11 cellular contexts compared by ENCODE assay signal in genomic region chr2:174342600-174343342, GRCh38. TPM values are rescaled to one million over a fixed set of nuclear protein-coding genes. Genes with fewer than 3 reads are reported as not detected.
DNase-seq lines count a peak whose midpoint lies in the region; TF ChIP-seq lines count a peak whose summit lies in the region.
"Had no signal": no experiment of that assay in that cellular context is flagged by ENCODE, and none has a peak within 500 bp of the region (broad histone marks: within the 10 kb centered on the region; RNA-seq: fewer than 3 reads in every experiment).

No MANE protein-coding gene starts in this region.

- no peak overlapping the region; a peak in 1 of 7 replicates for H3K27ac Mint-ChIP-seq in H9

- peak overlapping the region; percentile 29 for H3K4me3 ChIP-seq in mesodermal cell (ENCODE audit: extremely low read depth, insufficient read depth, low read length, poor library complexity, severe bottlenecking)
- H3K4me3 ChIP-seq: pancreas had no signal

- in situ Hi-C loops in GM13976 (cut with MboI; ENCODE audit: low sequenced_read_pairs, unreplicated experiment): loop anchor here (10.0 kb wide), 1 partner anchor 938 kb away; no protein-coding TSS in a partner anchor

- peaks cover 0 to 5% of the 10 kb centered on the region in 2 experiments; a peak in 1 of 5 replicates for H3K9me3 Mint-ChIP-seq in H9

- peaks cover 0 to 5% (median 4%) of the 10 kb centered on the region in 3 experiments; a peak in 2 of 7 replicates for H3K36me3 Mint-ChIP-seq in H9 (ENCODE audit: insufficient read depth in 1 of 3, low read depth in 3 of 3)

- H3K27ac ChIP-seq in H9 (ENCODE audit: insufficient read length, low read depth, low read length) (no peak overlapping the region), mesodermal cell (ENCODE audit: low read depth, low read length, severe bottlenecking) (no peak overlapping the region)
- H3K27ac ChIP-seq: epithelial cell of prostate, pancreas had no signal

- H3K79me2 ChIP-seq in H9 (ENCODE audit: insufficient read depth, low read length): no peaks in the 10 kb centered on the region

- TF ChIP-seq CTCF in H9 (conservative IDR thresholded peaks at IDR 0.05) (no peak), GM13976 (IDR thresholded peaks at IDR 0.05; ENCODE audit: borderline replicate concordance, control extremely low read depth, extremely low read depth, insufficient read depth, missing control alignments) (no peak)

- no peak overlapping the region for H2BK15ac ChIP-seq in H9 (ENCODE audit: low read depth, low read length)

- DNase-seq in COLO668 (lab: John Stamatoyannopoulos, UW; ENCODE audit: unreplicated experiment): peak; percentile 58
- DNase-seq in H9: no peak
- peak; percentile 55 to 58 for DNase-seq in activated T-cell treated with anti-CD3 and anti-CD28 coated beads, Interleukin-2, amount 50 U/mL, for 48 hours
- no peak for DNase-seq in GM13976 (ENCODE audit: low spot score)
- no peak for DNase-seq in KG1 (lab: John Stamatoyannopoulos, UW)
- no peak for DNase-seq in NCI-H1048 (lab: John Stamatoyannopoulos, UW)
- no peak for DNase-seq in NK-92 treated with Interleukin-12 subunit alpha and Interleukin-12 subunit beta, amount 100 ng/mL, for 24 hours (lab: John Stamatoyannopoulos, UW)

- no peak overlapping the region for H3K4ac ChIP-seq in H9 (ENCODE audit: low read depth, low read length)

- H2BK20ac ChIP-seq in H9 (ENCODE audit: low read depth, low read length, poor library complexity, severe bottlenecking): no peak overlapping the region

- H3K4me1 Mint-ChIP-seq in H9: peaks cover 52 to 57% of the 10 kb centered on the region in 2 experiments

- H3K18ac ChIP-seq in H9 (ENCODE audit: insufficient read length, low read depth, low read length): no peak overlapping the region

- H4K91ac ChIP-seq in H9 (ENCODE audit: insufficient read length, low read depth, low read length): no peak overlapping the region

- H2BK120ac ChIP-seq in H9 (ENCODE audit: low read depth, low read length, poor library complexity, severe bottlenecking): no peak overlapping the region

- H4K20me1 ChIP-seq in H9 (ENCODE audit: control insufficient read depth, insufficient read depth, insufficient read length): no peaks in the 10 kb centered on the region

- peaks cover 82% of the 10 kb centered on the region for H3K27me3 Mint-ChIP-seq in H9 (ENCODE audit: low read depth)

- no peak overlapping the region for H2AK5ac ChIP-seq in H9 (ENCODE audit: insufficient read length, low read length)

- no peak overlapping the region for H4K8ac ChIP-seq in H9 (replicated peaks; ENCODE audit: insufficient read length, low read depth, low read length)

- no peak overlapping the region for H3K56ac ChIP-seq in H9 (ENCODE audit: insufficient read length, low read depth, low read length)

- peaks cover 31% of the 10 kb centered on the region for H3K23me2 ChIP-seq in H9 (ENCODE audit: insufficient read length, low read depth, low read length, poor library complexity, severe bottlenecking)

- no peak overlapping the region for H4K5ac ChIP-seq in H9 (ENCODE audit: insufficient read length, low read depth, low read length)

- H3K23ac ChIP-seq in H9 (ENCODE audit: insufficient read length, low read depth, low read length): no peak overlapping the region

- no CpG with 5 or more reads among the region's 33 CpGs for WGBS in H9 (ENCODE audit: extremely low coverage, insufficient read length, low lambda C conversion rate)
- 0% methylated on average over 13 to 14 of the region's 33 CpGs for WGBS in mesodermal cell (ENCODE audit: insufficient coverage in 2 of 2), 2 experiments

- no peaks in the 10 kb centered on the region for H3K9me3 ChIP-seq in H9 (ENCODE audit: control insufficient read depth, low read depth, low read length)
- no peaks in the 10 kb centered on the region for H3K9me3 ChIP-seq in mesodermal cell (ENCODE audit: control insufficient read depth, low read length)
- H3K9me3 ChIP-seq: pancreas had no signal

- H3K4me1 ChIP-seq in H9 (ENCODE audit: insufficient read depth, low read length) (0 out of 2 replicates have a peak, but pooled peaks cover 4% of the 10 kb centered on the region), mesodermal cell (ENCODE audit: control insufficient read depth, insufficient read depth, low read length, poor library complexity, severe bottlenecking) (peaks cover 27% of the 10 kb centered on the region)

- peak overlapping the region; percentile 50 to 81 for H3K4me3 Mint-ChIP-seq in H9

- H3K4me2 ChIP-seq in H9 (ENCODE audit: insufficient read depth, insufficient read length, low read length): peak overlapping the region; percentile 79

- no peak overlapping the region for H3K14ac ChIP-seq in H9 (ENCODE audit: insufficient read depth, low read length)

- H3T11ph ChIP-seq in H9 (ENCODE audit: low read length): no peak overlapping the region

- H3K9ac ChIP-seq in H9 (ENCODE audit: extremely low read depth, insufficient read length, low read length): no peak overlapping the region

- peaks cover 6% of the 10 kb centered on the region for H3K36me3 ChIP-seq in mesodermal cell (ENCODE audit: control insufficient read depth, insufficient read depth, low read length)

- no peak overlapping the region for H2BK12ac ChIP-seq in H9 (ENCODE audit: insufficient read length, low read depth, low read length)

- no peaks in the 10 kb centered on the region for H3K79me1 ChIP-seq in H9 (ENCODE audit: insufficient read depth, low read depth, low read length, poor library complexity, severe bottlenecking)

- H3K27me3 ChIP-seq in H9 (ENCODE audit: insufficient read depth, low read length): peaks cover 53% of the 10 kb centered on the region

- H2AFZ ChIP-seq in H9 (ENCODE audit: low read length): no peak overlapping the region

- no peak overlapping the region for H2BK5ac ChIP-seq in H9 (ENCODE audit: insufficient read length, low read length)

RNA-seq across cellular contexts. Expression of gene SP9, which starts 8.0 kb away (rescaled TPM):
- not detected in 2 replicates for total RNA-seq in H9 (2021)
- 0.29 TPM for polyA plus RNA-seq in mesodermal cell (2013, experiment 1 of 2)
- 0.40 TPM for polyA plus RNA-seq in mesodermal cell (2013, experiment 2 of 2)
- total RNA-seq: pancreas, urinary bladder had no signal
- polyA plus RNA-seq: urinary bladder had no signal

RNA-seq across cellular contexts. Expression of gene SCRN3, which starts 52.8 kb away (rescaled TPM):
- total RNA-seq in H9 (2021): 8.7 and 9.9 TPM in 2 replicates
- polyA plus RNA-seq in mesodermal cell (2013, experiment 1 of 2): 16.7 TPM
- 21.1 TPM for polyA plus RNA-seq in mesodermal cell (2013, experiment 2 of 2)

Comparison
In these comparisons a context has a peak if more than half of its experiments do, and no peak if none do; other contexts are left out.
1. DNase-seq: peak in COLO668 (single experiment) and activated T-cell treated with anti-CD3 and anti-CD28 coated beads, Interleukin-2, amount 50 U/mL, for 48 hours (2 of 2); none in H9 (single experiment), GM13976 (single experiment), KG1 (single experiment), NCI-H1048 (single experiment) and NK-92 treated with Interleukin-12 subunit alpha and Interleukin-12 subunit beta, amount 100 ng/mL, for 24 hours (single experiment).